ENCODE assay signal across 8 cellular contexts in genomic region chr20:5113615-5113986, GRCh38.
DNase-seq lines count a peak whose midpoint lies in the region; ATAC-seq and TF ChIP-seq lines count a peak whose summit lies in the region.

No MANE protein-coding gene starts in this region.

- H3K27ac ChIP-seq in BLaER1 (peak overlapping the region; percentile 90), coronary artery (peak overlapping the region; percentile 96 to 97)

- H3K4me2 ChIP-seq in BLaER1, result peak overlapping the region; percentile 97

- peak overlapping the region; percentile 77 to 91 (median 79) for H3K27ac Mint-ChIP-seq in nephron

- TF ChIP-seq CTCF in LNCaP clone FGC (IDR thresholded peaks at IDR 0.05; ENCODE audit: control insufficient read depth, extremely low read depth, insufficient read depth), result no peak
- no peak for TF ChIP-seq CTCF in coronary artery (IDR thresholded peaks at IDR 0.05)
- TF ChIP-seq CTCF in nephron (IDR thresholded peaks at IDR 0.05; ENCODE audit: unreplicated experiment in 3 of 3), result no peak
- no peak for TF ChIP-seq CTCF in GM20000 (IDR thresholded peaks at IDR 0.05; ENCODE audit: extremely low read depth, missing control alignments)

- H3K27me3 ChIP-seq in BLaER1, result no peaks in the 10 kb centered on the region

- H3K36me3 Mint-ChIP-seq in nephron (ENCODE audit: low read depth), result peaks cover 45% of the 10 kb centered on the region

- H3K4me1 ChIP-seq in BLaER1, result peaks cover 57% of the 10 kb centered on the region

- peaks cover 39% of the 10 kb centered on the region for H4K20me1 ChIP-seq in BLaER1

- H3K9me3 Mint-ChIP-seq in nephron, result no peaks in the 10 kb centered on the region

- H3K36me3 ChIP-seq in BLaER1, result peaks cover 71% of the 10 kb centered on the region

- H3K9me3 ChIP-seq in BLaER1, result no peaks in the 10 kb centered on the region

- H3K9ac ChIP-seq in BLaER1, result peak overlapping the region; percentile 88

- DNase-seq in LNCaP clone FGC (ENCODE audit: low read depth) (no peak), coronary artery (ENCODE audit: low spot score) (no peak), NCI-H748 treated with DMSO at 0.1 percent for 48 hours (lab: John Stamatoyannopoulos, UW) (no peak), GM20000 (ENCODE audit: low spot score) (no peak), activated gamma-delta T cell treated with Interleukin-2 at 50 U/mL for 16 hours (no peak)

- H3K4me3 ChIP-seq in BLaER1 (peak overlapping the region; percentile 93), LNCaP clone FGC (ENCODE audit: low read depth, low read length) (peak overlapping the region; percentile 97), coronary artery (peak overlapping the region; percentile 79)

- peaks cover 20% of the 10 kb centered on the region for H3K4me1 Mint-ChIP-seq in nephron

- H3K27me3 Mint-ChIP-seq in nephron (ENCODE audit: low read depth), result no peaks in the 10 kb centered on the region

- H3K4me3 Mint-ChIP-seq in nephron, result peak overlapping the region; percentile 93 to 97 (median 93)

- ATAC-seq in GM21381 (IDR thresholded peaks at IDR 0.05; ENCODE audit: unreplicated experiment), result no peak
